Comparison of ENCODE assay signal across 29 cellular contexts in genomic region chr22:45535400-45535799, GRCh38. TPM values are rescaled to one million over a fixed set of nuclear protein-coding genes. Genes with fewer than 3 reads are reported as not detected.
DNase-seq lines count a peak whose midpoint lies in the region; ATAC-seq, FAIRE-seq and TF ChIP-seq lines count a peak whose summit lies in the region.
"Had no signal": no experiment of that assay in that cellular context is flagged by ENCODE, and none has a peak within 500 bp of the region (broad histone marks: within the 10 kb centered on the region; RNA-seq: fewer than 3 reads in every experiment).

No MANE protein-coding gene starts in this region.

- H3K9me3 ChIP-seq in keratinocyte (ENCODE audit: control insufficient read depth, low read depth, low read length) = no peaks in the 10 kb centered on the region
- H3K9me3 ChIP-seq in suprapubic skin = no peaks in the 10 kb centered on the region
- H3K9me3 ChIP-seq: SJCRH30 had no signal

- DNase-seq in DMS 273 treated with DMSO at 0.1 percent for 48 hours (lab: John Stamatoyannopoulos, UW) (peak; percentile 10), SHP77 treated with DMSO at 0.1 percent for 48 hours (lab: John Stamatoyannopoulos, UW) (peak; percentile 10), keratinocyte (ENCODE audit: low read depth, low spot score) (no peak), suprapubic skin (ENCODE audit: low spot score in 2 of 2) (no peak), coronary artery (ENCODE audit: low spot score) (no peak), HTR-8/SVneo (ENCODE audit: insufficient read length, low spot score) (no peak), DMS79 (lab: John Stamatoyannopoulos, UW) (no peak)
- DNase-seq: activated CD4-positive, CD25-positive, alpha-beta regulatory T cell treated with anti-CD3 and anti-CD28 coated beads, Interleukin-2, amount 50 U/mL, for 72 hours; activated CD8-positive, alpha-beta memory T cell treated with anti-CD3 and anti-CD28 coated beads for 24 hours; activated naive CD4-positive, alpha-beta T cell treated with Interleukin-2 at 50 U/mL for 16 hours; activated T-cell treated with anti-CD3 and anti-CD28 coated beads, Interleukin-2, amount 50 U/mL, for 24 hours; CD4-positive, CD25-positive, alpha-beta regulatory T cell; DMS153; foreskin keratinocyte; GDM1; H9; hypothalamus; KG1; NCI-H1930; NCI-H2227 treated with DMSO at 0.1 percent for 48 hours; nucleus accumbens; SJCRH30; T-cell had no signal

- peaks cover 2% of the 10 kb centered on the region for H4K20me1 ChIP-seq in keratinocyte (ENCODE audit: control insufficient read depth, extremely low read depth, insufficient read depth, low read length)

- no peak overlapping the region for H2AFZ ChIP-seq in keratinocyte (ENCODE audit: control insufficient read depth, low read length)

- H3K27ac ChIP-seq in keratinocyte (ENCODE audit: control insufficient read depth, insufficient read depth, low read length) (no peak overlapping the region), suprapubic skin (peak overlapping the region; percentile 67), coronary artery (peak overlapping the region in 1 of 2 donors; percentile 19)
- H3K27ac ChIP-seq: foreskin keratinocyte had no signal

- H3K4me2 ChIP-seq in keratinocyte (ENCODE audit: control insufficient read depth, extremely low read depth, insufficient read depth, low read depth, low read length) = peak overlapping the region; percentile 10

- TF ChIP-seq EP300 in suprapubic skin (IDR thresholded peaks at IDR 0.05) = no peak

- no peaks in the 10 kb centered on the region for H3K9me1 ChIP-seq in keratinocyte (ENCODE audit: control insufficient read depth, extremely low read depth, insufficient read depth, low read length)

- no peak for TF ChIP-seq POLR2A in suprapubic skin (IDR thresholded peaks at IDR 0.05)

- no peak for TF ChIP-seq CTCF in keratinocyte (optimal IDR thresholded peaks at IDR 0.05 in 1 of 3, IDR thresholded peaks at IDR 0.05 in 1 of 3, conservative IDR thresholded peaks at IDR 0.05 in 1 of 3; ENCODE audit: extremely low read depth in 1 of 3, insufficient read depth in 2 of 3, low read length in 3 of 3)
- TF ChIP-seq CTCF in suprapubic skin (IDR thresholded peaks at IDR 0.05) = no peak
- TF ChIP-seq CTCF in coronary artery (IDR thresholded peaks at IDR 0.05) = no peak

- 43% methylated on average over 4 of the region's 4 CpGs for WGBS in suprapubic skin

- no peak overlapping the region for H3K9ac ChIP-seq in keratinocyte (ENCODE audit: control insufficient read depth, extremely low read depth, insufficient read depth, low read length)

- H3K4me3 ChIP-seq in keratinocyte (ENCODE audit: control insufficient read depth in 2 of 3, extremely low read depth in 1 of 3, insufficient read depth in 2 of 3, low read depth in 1 of 3, low read length in 3 of 3) = no peak overlapping the region
- no peak overlapping the region for H3K4me3 ChIP-seq in suprapubic skin
- no peak overlapping the region for H3K4me3 ChIP-seq in coronary artery
- H3K4me3 ChIP-seq: SJCRH30 had no signal

- no peak for ATAC-seq in GM21360 (IDR thresholded peaks at IDR 0.05; ENCODE audit: unreplicated experiment)
- ATAC-seq: foreskin keratinocyte, right cardiac atrium, T-cell had no signal

- no peaks in the 10 kb centered on the region for H3K79me2 ChIP-seq in keratinocyte (ENCODE audit: control insufficient read depth, insufficient read depth, low read length)

- peaks cover 51% of the 10 kb centered on the region for H3K4me1 ChIP-seq in keratinocyte (ENCODE audit: control insufficient read depth, extremely low read depth, insufficient read depth, low read length)
- H3K4me1 ChIP-seq in suprapubic skin = peaks cover 76% of the 10 kb centered on the region

- dilution Hi-C loops in keratinocyte (cut with MboI; ENCODE audit: extremely low pct_ligation_motif_present, low sequenced_read_pairs) = no loop called here

- H3K27me3 ChIP-seq in keratinocyte (ENCODE audit: control insufficient read depth, extremely low read depth, insufficient read depth, low read length) (no peaks in the 10 kb centered on the region), suprapubic skin (no peaks in the 10 kb centered on the region)
- H3K27me3 ChIP-seq: foreskin keratinocyte, SJCRH30 had no signal

- FAIRE-seq in keratinocyte (lab: Jason Lieb, UNC) (no peak), HTR-8/SVneo (lab: Jason Lieb, UNC) (no peak)
- FAIRE-seq: bronchial epithelial cell, islet of Langerhans, TTC549 had no signal

- H3K36me3 ChIP-seq in keratinocyte (ENCODE audit: control insufficient read depth in 2 of 2, extremely low read depth in 1 of 2, insufficient read depth in 2 of 2, low read length in 2 of 2) (no peaks in the 10 kb centered on the region), suprapubic skin (peaks cover 11% of the 10 kb centered on the region)
- H3K36me3 ChIP-seq: SJCRH30 had no signal

RNA-seq across cellular contexts. Expression of gene FBLN1, which starts 32.7 kb away (rescaled TPM):
- 9.7 to 24.4 TPM (median 13.7 TPM) in 3 replicates for polyA plus RNA-seq in keratinocyte
- polyA plus RNA-seq in keratinocyte (2011; ENCODE audit: low read depth) = 12.4 TPM
- polyA plus RNA-seq in keratinocyte (2011; cell fraction: cytosol; rRNA removed) = 7.2 and 13.8 TPM in 2 replicates
- 16.0 and 18.5 TPM in 2 replicates for polyA plus RNA-seq in keratinocyte (2011; cell fraction: nucleus; rRNA removed)
- 15.2 and 35.7 TPM in 2 replicates for polyA plus RNA-seq in keratinocyte (2012; ENCODE audit: low replicate concordance)
- 13.9 to 37.6 TPM (median 14.2 TPM) in 3 replicates for polyA minus RNA-seq in keratinocyte
- polyA minus RNA-seq in keratinocyte (2011; cell fraction: cytosol; rRNA and poly(A)+ RNA removed) = 25.9 TPM
- polyA minus RNA-seq in keratinocyte (2011; cell fraction: nucleus; rRNA and poly(A)+ RNA removed) = 18.0 and 22.1 TPM in 2 replicates
- total RNA-seq in suprapubic skin = 100 to 1,000 TPM; 111 to 174 (median 139) TPM
- total RNA-seq: OCI-LY7 had no signal
- polyA plus RNA-seq: CD4-positive, CD25-positive, alpha-beta regulatory T cell had no signal

Comparison
In these comparisons a context has a peak if more than half of its experiments do, and no peak if none do; other contexts are left out.
1. DNase-seq: peak in DMS 273 treated with DMSO at 0.1 percent for 48 hours (single experiment) and SHP77 treated with DMSO at 0.1 percent for 48 hours (single experiment); none in keratinocyte (single experiment), suprapubic skin (0 of 2), coronary artery (single experiment), HTR-8/SVneo (single experiment) and DMS79 (single experiment).